1 cellular context compared by ENCODE assay signal in the genomic region with DNA sequence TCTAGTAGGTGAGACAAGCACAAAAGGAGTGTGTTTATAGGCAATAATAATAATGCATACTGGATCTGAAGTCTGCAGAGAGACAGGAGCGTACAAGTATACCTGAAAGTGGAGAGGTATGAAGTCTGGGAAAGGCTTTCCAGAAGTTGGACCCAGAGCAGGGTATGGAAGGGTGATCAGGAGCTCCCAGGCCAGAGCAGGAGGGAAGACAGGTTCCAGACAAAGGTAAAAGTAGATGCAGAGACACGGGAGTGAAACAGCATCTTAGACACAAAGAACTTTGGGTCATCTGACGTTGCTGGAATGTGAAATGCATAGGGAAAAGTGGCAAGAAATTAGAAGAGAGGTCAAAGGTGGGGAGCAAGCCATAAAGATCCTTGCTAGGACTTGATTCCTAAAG.
A peak's percentile ranks its signal among the peaks of the same experiment; 100 is the strongest.
TF ChIP-seq lines count a peak whose summit lies in the region.

No MANE protein-coding gene starts in this region.

TF ChIP-seq in H1, 55 proteins besides CTCF, POLR2A, EP300 and RAD21:
- TF ChIP-seq TEAD4 (IDR thresholded peaks at IDR 0.05; ENCODE audit: low read depth, low read length) (peak; percentile 32; the same call in 1 of the 2 replicates), RFX5 (IDR thresholded peaks at IDR 0.05; ENCODE audit: borderline replicate concordance, low read depth, low read length) (no peak), CTBP2 (IDR thresholded peaks at IDR 0.05; ENCODE audit: borderline replicate concordance, insufficient read depth, insufficient read length, low read length) (no peak)
